ENCODE assay signal across 8 cellular contexts in genomic region chr3:11845661-11846060, GRCh38. TPM values are rescaled to one million over a fixed set of nuclear protein-coding genes. Genes with fewer than 3 reads are reported as not detected.
DNase-seq lines count a peak whose midpoint lies in the region; ATAC-seq, FAIRE-seq and TF ChIP-seq lines count a peak whose summit lies in the region.

No MANE protein-coding gene starts in this region.

- peak overlapping the region; percentile 93 to 99; a peak in 3 of 4 replicates for H3K9ac ChIP-seq in K562 (ENCODE audit: insufficient read depth in 1 of 2, low read depth in 2 of 2, low read length in 2 of 2)
- peak overlapping the region; percentile 74 for H3K9ac ChIP-seq in mesendoderm (ENCODE audit: low read length)

- peak; percentile 12; the same call in 2 of the 3 replicates for ATAC-seq in K562
- ATAC-seq in GM18498 (IDR thresholded peaks at IDR 0.05; ENCODE audit: unreplicated experiment) = no peak
- ATAC-seq in HG02973 (IDR thresholded peaks at IDR 0.05; ENCODE audit: unreplicated experiment) = no peak

- intact Hi-C loops in K562 (cut with micrococcal nuclease) = loop anchor here (5.0 kb wide), 1 partner anchor 332 kb away; no protein-coding TSS in a partner anchor

- H3K4me1 ChIP-seq in K562 (replicated peaks in 1 of 2; ENCODE audit: control insufficient read depth in 2 of 2, insufficient read depth in 2 of 2, low read length in 2 of 2) (peaks cover 7 to 10% of the 10 kb centered on the region in 2 experiments; a peak in 3 of 5 replicates), mesendoderm (ENCODE audit: control insufficient read depth, low read depth, low read length) (no peaks in the 10 kb centered on the region)

- H3K79me2 ChIP-seq in K562 (ENCODE audit: control insufficient read depth, insufficient read depth, low read length) (peaks cover 27% of the 10 kb centered on the region), mesendoderm (ENCODE audit: control insufficient read depth, insufficient read depth, low read length) (peaks cover 4% of the 10 kb centered on the region)

- H2AK5ac ChIP-seq in mesendoderm (ENCODE audit: low read length) = no peak overlapping the region

- BruUV-seq in K562 (replicated peaks; lab: Mats Ljungman, UMichigan) = TSS peak; percentile 64

- no peaks in the 10 kb centered on the region for H3K9me1 ChIP-seq in K562 (ENCODE audit: control insufficient read depth, insufficient read depth, low read length)

- H3K9me3 ChIP-seq in K562 (replicated peaks; ENCODE audit: control insufficient read depth, insufficient read depth, low read depth, low read length) = peaks cover 2% of the 10 kb centered on the region; the same call in 1 of the 2 replicates

- H3K4me2 ChIP-seq in K562 (ENCODE audit: insufficient read depth, low read length) (peak overlapping the region; percentile 96), mesendoderm (ENCODE audit: low read length) (peak overlapping the region; percentile 90)

- H3K4ac ChIP-seq in mesendoderm (ENCODE audit: low read depth, low read length) = no peak overlapping the region

- H3K36me3 ChIP-seq in K562 (ENCODE audit: control insufficient read depth, insufficient read depth, low read length) = peaks cover 44% of the 10 kb centered on the region
- no peaks in the 10 kb centered on the region for H3K36me3 ChIP-seq in mesendoderm (ENCODE audit: control insufficient read depth, insufficient read depth, low read length)

- CTCF ChIA-PET in K562 (lab: Yijun Ruan, JAX; ENCODE audit: low intra/inter-chr PET ratio) = no interaction called here

- in situ Hi-C loops in K562 (cut with MboI) = no loop called here

- DNase-seq in AG10803 (ENCODE audit: low read depth) = no peak
- peak; percentile 17 for DNase-seq in HT-29 (ENCODE audit: low spot score)
- DNase-seq in K562 (ENCODE audit: extremely low read depth in 1 of 4, low spot score in 3 of 4) = peak in 2 of 4 experiments; percentile 39 to 53
- no peak for DNase-seq in mesendoderm
- no peak for DNase-seq in SIG-M5 (lab: John Stamatoyannopoulos, UW)
- DNase-seq in A172 (ENCODE audit: low spot score) = no peak

- no peak overlapping the region for H2BK120ac ChIP-seq in mesendoderm (ENCODE audit: low read depth, low read length)

- peaks cover 6% of the 10 kb centered on the region for H3K79me1 ChIP-seq in mesendoderm (ENCODE audit: low read length)

- H2AFZ ChIP-seq in K562 (ENCODE audit: low read depth, low read length) = peak overlapping the region; percentile 95

- TF ChIP-seq POLR2A in K562 (conservative IDR thresholded peaks at IDR 0.05) = no peak

- no peak overlapping the region for H4K8ac ChIP-seq in mesendoderm (ENCODE audit: low read depth, low read length)

- TF ChIP-seq CTCF in AG10803 (conservative IDR thresholded peaks at IDR 0.05; ENCODE audit: low read length) (no peak), K562 (IDR thresholded peaks at IDR 0.05 in 2 of 3, conservative IDR thresholded peaks at IDR 0.05 in 1 of 3; ENCODE audit: insufficient read depth in 2 of 3, low read depth in 1 of 3, low read length in 3 of 3) (no peak)

- no peak overlapping the region for H3K18ac ChIP-seq in mesendoderm (ENCODE audit: low read length)

- H3K27me3 ChIP-seq in K562 (ENCODE audit: control insufficient read depth in 2 of 2, insufficient read depth in 2 of 2, low read length in 2 of 2) (no peaks in the 10 kb centered on the region), mesendoderm (ENCODE audit: insufficient read depth, low read length, poor library complexity) (no peaks in the 10 kb centered on the region)

- WGBS in K562 (ENCODE audit: insufficient coverage, low coverage, missing lambda C conversion rate) = 7% methylated on average over 6 of the region's 6 CpGs
- WGBS in mesendoderm (ENCODE audit: extremely low coverage, insufficient coverage, low lambda C conversion rate) = no CpG with 5 or more reads among the region's 6 CpGs

- FAIRE-seq in K562 (lab: Jason Lieb, UNC) = peak; percentile 29

- no peak for TF ChIP-seq EP300 in K562 (IDR thresholded peaks at IDR 0.05; ENCODE audit: low read length)

- H3K27ac ChIP-seq in K562 (ENCODE audit: extremely low read depth, low read depth, low read length) (peak overlapping the region; percentile 86), mesendoderm (ENCODE audit: low read depth, low read length) (no peak overlapping the region)

- H3K23ac ChIP-seq in mesendoderm (ENCODE audit: low read length) = no peak overlapping the region

- POLR2A ChIA-PET in K562 (lab: Yijun Ruan, JAX) = interaction anchor here (0.8 kb wide), 1 partner anchor 292 kb away, joined by 4 read pairs; no protein-coding TSS in a partner anchor

- H4K20me1 ChIP-seq in K562 (replicated peaks; ENCODE audit: control insufficient read depth, insufficient read depth, low read length) = no peaks in the 10 kb centered on the region

- H3K4me3 ChIP-seq in AG10803 (ENCODE audit: low read length) (peak overlapping the region; percentile 100), K562 (peak overlapping the region; percentile 91), mesendoderm (ENCODE audit: low read length) (peak overlapping the region; percentile 92)

- H4K5ac ChIP-seq in mesendoderm (ENCODE audit: low read length) = no peak overlapping the region

- no peak overlapping the region for H2BK5ac ChIP-seq in mesendoderm (ENCODE audit: low read length)

- H3K56ac ChIP-seq in mesendoderm (ENCODE audit: low read length) = no peak overlapping the region

- no peak overlapping the region for H2BK15ac ChIP-seq in mesendoderm (replicated peaks; ENCODE audit: low read depth)

- no peak for TF ChIP-seq RAD21 in K562 (CRISPR knock-in tag; conservative IDR thresholded peaks at IDR 0.05 in 1 of 2, IDR thresholded peaks at IDR 0.05 in 1 of 2)

TF ChIP-seq in K562, 482 proteins besides CTCF, POLR2A, EP300 and RAD21 (continues in another document):
- TF ChIP-seq ZFPM2 (CRISPR knock-in tag; IDR thresholded peaks at IDR 0.05) (no peak), YY1 (IDR thresholded peaks at IDR 0.05; ENCODE audit: borderline replicate concordance in 1 of 3, control insufficient read depth in 1 of 3, extremely low read depth in 1 of 3, insufficient read depth in 3 of 3, insufficient read length in 1 of 3, insufficient replicate concordance in 2 of 3, low read depth in 1 of 3, low read length in 2 of 3) (peak in 1 of 3 experiments; percentile 19), CEBPB (tag; IDR thresholded peaks at IDR 0.05) (no peak), BCOR (IDR thresholded peaks at IDR 0.05) (no peak), ETV1 (tag; conservative IDR thresholded peaks at IDR 0.05; ENCODE audit: low read depth) (no peak), ZNF518B (CRISPR knock-in tag; IDR thresholded peaks at IDR 0.05) (no peak), DLX4 (CRISPR knock-in tag; IDR thresholded peaks at IDR 0.05) (no peak), ZNF239 (CRISPR knock-in tag; IDR thresholded peaks at IDR 0.05) (no peak), CCNT2 (IDR thresholded peaks at IDR 0.05; ENCODE audit: borderline replicate concordance, extremely low read depth, insufficient read length, low read depth, low read length) (no peak)

RNA-seq across cellular contexts. Expression of gene TAMM41, which starts 1.0 kb away (rescaled TPM):
- total RNA-seq in HT-29 (2014; rRNA removed; shearing (Covaris generic)) = 2.8 and 4.0 TPM in 2 replicates
- total RNA-seq in K562 (2011; cell fraction: chromatin; rRNA removed; ENCODE audit: low replicate concordance) = 93.1 and 115 TPM in 2 replicates
- 55.0 and 57.7 TPM in 2 replicates for total RNA-seq in K562 (2011; cell fraction: nucleolus; rRNA removed)
- total RNA-seq in K562 (2011; cell fraction: nucleoplasm; rRNA removed) = 70.5 and 103 TPM in 2 replicates
- total RNA-seq in K562 (2014; rRNA removed) = 8.6 and 12.0 TPM in 2 replicates
- 18.2 and 20.3 TPM in 2 replicates for total RNA-seq in K562 (2014; rRNA removed; fragmentation: Illumina TruSeq; extraction: Trizol)
- total RNA-seq in K562 (2015; rRNA removed; fragmentation: Illumina TruSeq; extraction: Trizol) = 21.2 and 25.0 TPM in 2 replicates
- total RNA-seq in K562 (2021) = 32.2 and 34.7 TPM in 2 replicates
- 23.9 and 30.1 TPM in 2 replicates for polyA plus RNA-seq in K562 (2011; rRNA removed)
- 32.0 and 57.1 TPM in 2 replicates for polyA plus RNA-seq in K562 (2011; cell fraction: cytosol; rRNA removed)
- polyA plus RNA-seq in K562 (2011; cell fraction: nucleus; rRNA removed) = 43.7 and 90.2 TPM in 2 replicates
- polyA plus RNA-seq in K562 (2012) = 23.4 and 26.3 TPM in 2 replicates
- 31.3 and 32.4 TPM in 2 replicates for polyA plus RNA-seq in K562 (2014; fragmentation: Illumina TruSeq; extraction: Trizol)
- 10 to 100 TPM; 69.0 to 74.6 TPM for polyA plus RNA-seq in K562 (2014; fragmentation: Nextera tagmentation; extraction: Ambion mirVana)
- 29.3 and 34.2 TPM in 2 replicates for polyA plus RNA-seq in K562 (2014; rRNA removed)
- polyA minus RNA-seq in K562 (2011; rRNA and poly(A)+ RNA removed) = 35.2 and 39.5 TPM in 2 replicates
- polyA minus RNA-seq in K562 (2011; cell fraction: cytosol; rRNA and poly(A)+ RNA removed) = 22.0 and 27.3 TPM in 2 replicates
- 43.6 and 57.0 TPM in 2 replicates for polyA minus RNA-seq in K562 (2011; cell fraction: nucleus; rRNA and poly(A)+ RNA removed)
- 18.7 TPM for polyA plus RNA-seq in mesendoderm (2013, experiment 1 of 2)
- 17.5 TPM for polyA plus RNA-seq in mesendoderm (2013, experiment 2 of 2)
- 9.8 and 11.0 TPM in 2 replicates for total RNA-seq in A172 (2014; rRNA removed; shearing (Covaris generic))
